In genomic region chr19:2603320-2603719, GRCh38 we compare ENCODE assay signal across 2 cellular contexts.
TF ChIP-seq lines count a peak whose summit lies in the region.

No MANE protein-coding gene starts in this region.

TF ChIP-seq in liver, 16 proteins besides CTCF, POLR2A, EP300 and RAD21 (continued from another document):
- TF ChIP-seq ZBTB33 (IDR thresholded peaks at IDR 0.05), result no peak
- no peak for TF ChIP-seq FOXA1 (IDR thresholded peaks at IDR 0.05)

TF ChIP-seq in HepG2, 621 proteins besides CTCF, POLR2A, EP300 and RAD21 (continued from another document):
- TF ChIP-seq DMTF1 (CRISPR knock-in tag; IDR thresholded peaks at IDR 0.05), result no peak
- TF ChIP-seq ELF3 (CRISPR knock-in tag; IDR thresholded peaks at IDR 0.05), result no peak
